Comparison of ENCODE assay signal across 1 cellular context in the genomic region with DNA sequence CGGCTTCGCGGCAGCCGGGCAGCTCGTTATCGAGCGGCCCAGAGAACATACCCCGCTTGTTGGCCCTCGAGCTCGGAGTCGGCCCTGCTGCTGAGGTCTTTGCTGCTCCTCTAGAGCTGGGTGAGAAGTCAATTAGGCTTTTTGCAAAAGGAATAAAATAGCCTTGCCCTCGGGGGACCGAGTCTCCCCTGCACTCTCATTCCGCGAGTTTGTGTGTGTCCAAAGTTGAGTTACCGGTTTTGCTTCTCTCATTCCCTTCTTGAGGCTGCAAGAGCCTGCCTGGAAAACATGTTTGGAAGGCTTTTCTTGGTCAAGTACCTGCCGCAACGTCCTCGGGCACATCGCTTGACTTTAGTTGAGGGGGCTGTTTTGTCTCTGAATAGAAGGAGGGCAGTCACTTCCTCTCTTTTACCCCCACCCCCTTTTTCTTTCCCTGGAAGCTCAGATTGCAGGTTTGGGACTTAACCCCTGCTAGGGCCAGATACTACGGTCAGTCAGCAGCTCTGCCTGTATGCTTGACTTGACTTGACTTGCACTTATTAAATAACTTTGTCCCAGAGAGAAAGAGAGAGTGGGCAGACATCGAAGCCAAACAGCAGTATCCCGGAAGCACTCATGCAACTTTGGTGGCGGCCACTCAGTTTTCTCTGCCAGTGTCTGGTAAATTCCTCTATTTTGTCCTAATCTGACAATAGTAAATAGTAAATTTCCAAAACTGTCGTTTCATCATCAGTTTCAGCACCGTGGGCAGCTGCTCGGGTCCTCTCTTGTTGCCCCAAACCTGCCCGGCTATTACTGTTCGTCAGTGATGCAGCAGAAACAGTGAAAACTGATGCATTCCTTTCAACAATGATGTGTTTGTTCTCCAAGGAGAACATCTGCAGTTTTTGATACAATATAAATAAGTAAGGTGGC.
A peak's percentile ranks its signal among the peaks of the same experiment; 100 is the strongest.
TF ChIP-seq lines count a peak whose summit lies in the region.

No MANE protein-coding gene starts in this region.

TF ChIP-seq in GM12878, 131 proteins besides CTCF, POLR2A, EP300 and RAD21:
- no peak for TF ChIP-seq TCF3 (IDR thresholded peaks at IDR 0.05; ENCODE audit: borderline replicate concordance, insufficient read depth, low read depth, low read length)
- TF ChIP-seq ETV6 (conservative IDR thresholded peaks at IDR 0.05 in 1 of 2, IDR thresholded peaks at IDR 0.05 in 1 of 2; ENCODE audit: borderline replicate concordance in 1 of 2, low read depth in 1 of 2), result no peak
- peak; percentile 70; the same call in 1 of the 2 replicates for TF ChIP-seq SPI1 (IDR thresholded peaks at IDR 0.05; ENCODE audit: borderline replicate concordance, insufficient read depth, low read depth, low read length)
- no peak for TF ChIP-seq FOXM1 (IDR thresholded peaks at IDR 0.05; ENCODE audit: low read depth, low read length)
- TF ChIP-seq SIN3A (IDR thresholded peaks at IDR 0.05; ENCODE audit: low read depth, low read length), result peak; percentile 80; the same call in 1 of the 2 replicates
- TF ChIP-seq, protein P1, sequence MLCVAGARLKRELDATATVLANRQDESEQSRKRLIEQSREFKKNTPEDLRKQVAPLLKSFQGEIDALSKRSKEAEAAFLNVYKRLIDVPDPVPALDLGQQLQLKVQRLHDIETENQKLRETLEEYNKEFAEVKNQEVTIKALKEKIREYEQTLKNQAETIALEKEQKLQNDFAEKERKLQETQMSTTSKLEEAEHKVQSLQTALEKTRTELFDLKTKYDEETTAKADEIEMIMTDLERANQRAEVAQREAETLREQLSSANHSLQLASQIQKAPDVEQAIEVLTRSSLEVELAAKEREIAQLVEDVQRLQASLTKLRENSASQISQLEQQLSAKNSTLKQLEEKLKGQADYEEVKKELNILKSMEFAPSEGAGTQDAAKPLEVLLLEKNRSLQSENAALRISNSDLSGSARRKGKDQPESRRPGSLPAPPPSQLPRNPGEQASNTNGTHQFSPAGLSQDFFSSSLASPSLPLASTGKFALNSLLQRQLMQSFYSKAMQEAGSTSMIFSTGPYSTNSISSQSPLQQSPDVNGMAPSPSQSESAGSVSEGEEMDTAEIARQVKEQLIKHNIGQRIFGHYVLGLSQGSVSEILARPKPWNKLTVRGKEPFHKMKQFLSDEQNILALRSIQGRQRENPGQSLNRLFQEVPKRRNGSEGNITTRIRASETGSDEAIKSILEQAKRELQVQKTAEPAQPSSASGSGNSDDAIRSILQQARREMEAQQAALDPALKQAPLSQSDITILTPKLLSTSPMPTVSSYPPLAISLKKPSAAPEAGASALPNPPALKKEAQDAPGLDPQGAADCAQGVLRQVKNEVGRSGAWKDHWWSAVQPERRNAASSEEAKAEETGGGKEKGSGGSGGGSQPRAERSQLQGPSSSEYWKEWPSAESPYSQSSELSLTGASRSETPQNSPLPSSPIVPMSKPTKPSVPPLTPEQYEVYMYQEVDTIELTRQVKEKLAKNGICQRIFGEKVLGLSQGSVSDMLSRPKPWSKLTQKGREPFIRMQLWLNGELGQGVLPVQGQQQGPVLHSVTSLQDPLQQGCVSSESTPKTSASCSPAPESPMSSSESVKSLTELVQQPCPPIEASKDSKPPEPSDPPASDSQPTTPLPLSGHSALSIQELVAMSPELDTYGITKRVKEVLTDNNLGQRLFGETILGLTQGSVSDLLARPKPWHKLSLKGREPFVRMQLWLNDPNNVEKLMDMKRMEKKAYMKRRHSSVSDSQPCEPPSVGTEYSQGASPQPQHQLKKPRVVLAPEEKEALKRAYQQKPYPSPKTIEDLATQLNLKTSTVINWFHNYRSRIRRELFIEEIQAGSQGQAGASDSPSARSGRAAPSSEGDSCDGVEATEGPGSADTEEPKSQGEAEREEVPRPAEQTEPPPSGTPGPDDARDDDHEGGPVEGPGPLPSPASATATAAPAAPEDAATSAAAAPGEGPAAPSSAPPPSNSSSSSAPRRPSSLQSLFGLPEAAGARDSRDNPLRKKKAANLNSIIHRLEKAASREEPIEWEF (IDR thresholded peaks at IDR 0.05; ENCODE audit: insufficient replicate concordance, low read depth, low read length), result no peak
- no peak for TF ChIP-seq KDM1A (IDR thresholded peaks at IDR 0.05; ENCODE audit: borderline replicate concordance)
- peak; percentile 4 for TF ChIP-seq RELA (IDR thresholded peaks at IDR 0.05; ENCODE audit: borderline replicate concordance, partially characterized antibody)
- no peak for TF ChIP-seq MEF2B (IDR thresholded peaks at IDR 0.05; ENCODE audit: partially characterized antibody, poor library complexity, severe bottlenecking)
- 0 out of 2 replicates have a peak, but pooled peaks have one; percentile 0 for TF ChIP-seq SMARCA5 (IDR thresholded peaks at IDR 0.05)
- TF ChIP-seq CBX5 (IDR thresholded peaks at IDR 0.05; ENCODE audit: low read depth), result no peak
- TF ChIP-seq LARP7 (IDR thresholded peaks at IDR 0.05), result peak; percentile 59; the same call in 1 of the 2 replicates
- TF ChIP-seq PBX3 (IDR thresholded peaks at IDR 0.05; ENCODE audit: insufficient replicate concordance, low read depth, low read length), result no peak
- TF ChIP-seq GABPA (IDR thresholded peaks at IDR 0.05; ENCODE audit: low read depth), result 0 out of 2 replicates have a peak, but pooled peaks have one; percentile 9
- TF ChIP-seq, protein P2, sequence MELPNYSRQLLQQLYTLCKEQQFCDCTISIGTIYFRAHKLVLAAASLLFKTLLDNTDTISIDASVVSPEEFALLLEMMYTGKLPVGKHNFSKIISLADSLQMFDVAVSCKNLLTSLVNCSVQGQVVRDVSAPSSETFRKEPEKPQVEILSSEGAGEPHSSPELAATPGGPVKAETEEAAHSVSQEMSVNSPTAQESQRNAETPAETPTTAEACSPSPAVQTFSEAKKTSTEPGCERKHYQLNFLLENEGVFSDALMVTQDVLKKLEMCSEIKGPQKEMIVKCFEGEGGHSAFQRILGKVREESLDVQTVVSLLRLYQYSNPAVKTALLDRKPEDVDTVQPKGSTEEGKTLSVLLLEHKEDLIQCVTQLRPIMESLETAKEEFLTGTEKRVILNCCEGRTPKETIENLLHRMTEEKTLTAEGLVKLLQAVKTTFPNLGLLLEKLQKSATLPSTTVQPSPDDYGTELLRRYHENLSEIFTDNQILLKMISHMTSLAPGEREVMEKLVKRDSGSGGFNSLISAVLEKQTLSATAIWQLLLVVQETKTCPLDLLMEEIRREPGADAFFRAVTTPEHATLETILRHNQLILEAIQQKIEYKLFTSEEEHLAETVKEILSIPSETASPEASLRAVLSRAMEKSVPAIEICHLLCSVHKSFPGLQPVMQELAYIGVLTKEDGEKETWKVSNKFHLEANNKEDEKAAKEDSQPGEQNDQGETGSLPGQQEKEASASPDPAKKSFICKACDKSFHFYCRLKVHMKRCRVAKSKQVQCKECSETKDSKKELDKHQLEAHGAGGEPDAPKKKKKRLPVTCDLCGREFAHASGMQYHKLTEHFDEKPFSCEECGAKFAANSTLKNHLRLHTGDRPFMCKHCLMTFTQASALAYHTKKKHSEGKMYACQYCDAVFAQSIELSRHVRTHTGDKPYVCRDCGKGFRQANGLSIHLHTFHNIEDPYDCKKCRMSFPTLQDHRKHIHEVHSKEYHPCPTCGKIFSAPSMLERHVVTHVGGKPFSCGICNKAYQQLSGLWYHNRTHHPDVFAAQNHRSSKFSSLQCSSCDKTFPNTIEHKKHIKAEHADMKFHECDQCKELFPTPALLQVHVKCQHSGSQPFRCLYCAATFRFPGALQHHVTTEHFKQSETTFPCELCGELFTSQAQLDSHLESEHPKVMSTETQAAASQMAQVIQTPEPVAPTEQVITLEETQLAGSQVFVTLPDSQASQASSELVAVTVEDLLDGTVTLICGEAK (IDR thresholded peaks at IDR 0.05; ENCODE audit: borderline replicate concordance), result peak; percentile 36; the same call in 1 of the 2 replicates
- no peak for TF ChIP-seq GATAD2B (conservative IDR thresholded peaks at IDR 0.05; ENCODE audit: low read depth)
- TF ChIP-seq REST (IDR thresholded peaks at IDR 0.05; ENCODE audit: low read depth, low read length), result peak; percentile 83
